8 cellular contexts compared by ENCODE assay signal in genomic region chr1:156338180-156338973, GRCh38. TPM values are rescaled to one million over a fixed set of nuclear protein-coding genes. Genes with fewer than 3 reads are reported as not detected.
DNase-seq lines count a peak whose midpoint lies in the region; ATAC-seq lines count a peak whose summit lies in the region.

Gene CCT3, minus strand, starts transcription at chr1:156338292. Its CDS starts 108 bp downstream, at chr1:156338184.
Gene TSACC, plus strand, starts transcription at chr1:156338526. Its CDS starts 1,232 bp downstream, at chr1:156339758.

- peak within 1 kb of the TSS; percentile 82 to 93 (median 88) for H3K9ac ChIP-seq in BLaER1 treated with 17β-estradiol and CSF1 and Interleukin-3, amounts not matched to agents 10 nM and 100 nM

- H4K20me1 ChIP-seq in BLaER1 treated with 17β-estradiol and CSF1 and Interleukin-3, amounts not matched to agents 10 nM and 100 nM, result peaks cover 26 to 41% (median 39%) of the 10 kb centered on the region in 11 experiments; a peak in 21 of 22 replicates

- H3K27me3 ChIP-seq in BLaER1 treated with 17β-estradiol and CSF1 and Interleukin-3, amounts not matched to agents 10 nM and 100 nM, result no peaks in the 10 kb centered on the region

- peaks cover 9% of the 10 kb centered on the region for H3K27me3 Mint-ChIP-seq in activated CD4-positive, alpha-beta T cell treated with anti-CD3 and anti-CD28 coated beads, Interleukin-2, amount 10 ng/mL, durations not matched to agents 24 days and 14 days

- peaks cover 45% of the 10 kb centered on the region for H3K36me3 Mint-ChIP-seq in activated CD4-positive, alpha-beta T cell treated with anti-CD3 and anti-CD28 coated beads, Interleukin-2, amount 10 ng/mL, durations not matched to agents 24 days and 14 days (ENCODE audit: low read depth)

- DNase-seq in NCI-H526 (lab: John Stamatoyannopoulos, UW), result peak; percentile 100
- DNase-seq in activated CD4-positive, alpha-beta T cell treated with anti-CD3 and anti-CD28 coated beads, Interleukin-2, amount 10 ng/mL, durations not matched to agents 24 days and 14 days, result peak; percentile 100
- DNase-seq in cortex of kidney (lab: John Stamatoyannopoulos, UW), result peak; percentile 96
- DNase-seq in left colon, result peak; percentile 99
- peak; percentile 98 to 99 for DNase-seq in stimulated activated CD4-positive, alpha-beta T cell treated with anti-CD3 and anti-CD28 coated beads, Interleukin-1b, Interleukin-23, amount 100 ng/mL, for 4 hours (ENCODE audit: low read depth in 2 of 2)

- H3K4me3 ChIP-seq in BLaER1 treated with 17β-estradiol and CSF1 and Interleukin-3, amounts not matched to agents 10 nM and 100 nM, result peak within 1 kb of the TSS; percentile 68 to 98 (median 89)

- peaks cover 18 to 26% (median 24%) of the 10 kb centered on the region in 10 experiments for H3K4me1 ChIP-seq in BLaER1 treated with 17β-estradiol and CSF1 and Interleukin-3, amounts not matched to agents 10 nM and 100 nM

- peak within 1 kb of the TSS; percentile 97 for H3K27ac Mint-ChIP-seq in activated CD4-positive, alpha-beta T cell treated with anti-CD3 and anti-CD28 coated beads, Interleukin-2, amount 10 ng/mL, durations not matched to agents 24 days and 14 days

- peak within 1 kb of the TSS; percentile 99 for H3K4me3 Mint-ChIP-seq in activated CD4-positive, alpha-beta T cell treated with anti-CD3 and anti-CD28 coated beads, Interleukin-2, amount 10 ng/mL, durations not matched to agents 24 days and 14 days

- H3K36me3 ChIP-seq in BLaER1 treated with 17β-estradiol and CSF1 and Interleukin-3, amounts not matched to agents 10 nM and 100 nM, result peaks cover 25 to 40% (median 34%) of the 10 kb centered on the region in 11 experiments

- peak; percentile 89 for ATAC-seq in GM19328 (IDR thresholded peaks at IDR 0.05; ENCODE audit: unreplicated experiment)
- peak; percentile 67 for ATAC-seq in HG03469 (IDR thresholded peaks at IDR 0.05; ENCODE audit: unreplicated experiment)
- ATAC-seq in left colon, result peak; percentile 93

- no peaks in the 10 kb centered on the region for H3K9me3 ChIP-seq in BLaER1 treated with 17β-estradiol and CSF1 and Interleukin-3, amounts not matched to agents 10 nM and 100 nM (replicated peaks in 1 of 11)

- peak within 1 kb of the TSS; percentile 13 to 92 (median 83); a peak in 21 of 22 replicates for H3K27ac ChIP-seq in BLaER1 treated with 17β-estradiol and CSF1 and Interleukin-3, amounts not matched to agents 10 nM and 100 nM

- H3K9me3 Mint-ChIP-seq in activated CD4-positive, alpha-beta T cell treated with anti-CD3 and anti-CD28 coated beads, Interleukin-2, amount 10 ng/mL, durations not matched to agents 24 days and 14 days, result peaks cover 3% of the 10 kb centered on the region

- peaks cover 26% of the 10 kb centered on the region for H3K4me1 Mint-ChIP-seq in activated CD4-positive, alpha-beta T cell treated with anti-CD3 and anti-CD28 coated beads, Interleukin-2, amount 10 ng/mL, durations not matched to agents 24 days and 14 days

- H3K4me2 ChIP-seq in BLaER1 treated with 17β-estradiol and CSF1 and Interleukin-3, amounts not matched to agents 10 nM and 100 nM, result peak within 1 kb of the TSS; percentile 89 to 98 (median 95)

- intact Hi-C loops in activated CD4-positive, alpha-beta T cell treated with anti-CD3 and anti-CD28 coated beads, Interleukin-2, amount 10 ng/mL, durations not matched to agents 24 days and 14 days (cut with micrococcal nuclease), result loop anchor here (1.0 to 5.0 kb wide), 3 partner anchors 56 to 286 kb away; partner anchors contain the start of genes LAMTOR2, MEF2D, SMG5 and UBQLN4
- intact Hi-C loops in left colon (cut with DNase I, micrococcal nuclease), result no loop called here

RNA-seq across cellular contexts. Expression of gene CCT3, which starts in this region (rescaled TPM):
- total RNA-seq in activated CD4-positive, alpha-beta T cell treated with anti-CD3 and anti-CD28 coated beads, Interleukin-2, amount 10 ng/mL, durations not matched to agents 24 days and 14 days, result 623 TPM in 2 replicates
- total RNA-seq in left colon, result 100 to 1,000 TPM; 116 to 119 TPM

RNA-seq across cellular contexts. Expression of gene TSACC, which starts in this region (rescaled TPM):
- 0.47 and 0.82 TPM in 2 replicates for total RNA-seq in activated CD4-positive, alpha-beta T cell treated with anti-CD3 and anti-CD28 coated beads, Interleukin-2, amount 10 ng/mL, durations not matched to agents 24 days and 14 days
- total RNA-seq in left colon, result not detected

Comparison
In these comparisons a context has a peak if more than half of its experiments do, and no peak if none do; other contexts are left out.
1. Peak in every context shown above with its lines: DNase-seq, ATAC-seq, H3K4me3 ChIP-seq and H3K27ac ChIP-seq.